Comparison of ENCODE assay signal across 2 cellular contexts in genomic region chr22:37198290-37199102, GRCh38.
TF ChIP-seq lines count a peak whose summit lies in the region.

No MANE protein-coding gene starts in this region.

TF ChIP-seq in Ishikawa, 13 proteins besides CTCF, POLR2A, EP300 and RAD21 (continued from another document):
- TF ChIP-seq REST (IDR thresholded peaks at IDR 0.05; ENCODE audit: low read depth) = no peak
TF ChIP-seq in Ishikawa: peak in this region for 1.

TF ChIP-seq in SK-N-SH, 30 proteins besides CTCF, POLR2A, EP300 and RAD21 (continued from another document):
- no peak for TF ChIP-seq MAX (IDR thresholded peaks at IDR 0.05; ENCODE audit: low read depth)
